ENCODE assay signal across 39 cellular contexts in genomic region chr15:98410328-98410727, GRCh38.
"Had no signal": no experiment of that assay in that cellular context is flagged by ENCODE, and none has a peak within 500 bp of the region (broad histone marks: within the 10 kb centered on the region; RNA-seq: fewer than 3 reads in every experiment).

No MANE protein-coding gene starts in this region.

- H3K27me3 Mint-ChIP-seq: activated naive CD4-positive, alpha-beta T cell treated with anti-CD3 and anti-CD28 coated beads, Interleukin-2, amount 10 ng/mL, durations not matched to agents 7 days and 5 days; activated naive CD8-positive, alpha-beta T cell treated with anti-CD3 and anti-CD28 coated beads, Interleukin-2, amount 10 ng/mL, durations not matched to agents 7 days and 5 days; activated naive CD8-positive, alpha-beta T cell treated with anti-CD3 and anti-CD28 coated beads, Interleukin-2, amount 50 U/mL, for 24 hours; central memory CD8-positive, alpha-beta T cell had no signal

- H3K36me3 Mint-ChIP-seq: activated naive CD4-positive, alpha-beta T cell treated with anti-CD3 and anti-CD28 coated beads, Interleukin-2, amount 10 ng/mL, durations not matched to agents 7 days and 5 days; activated naive CD4-positive, alpha-beta T cell treated with anti-CD3 and anti-CD28 coated beads, Interleukin-2, amount 50 U/mL, for 24 hours; activated naive CD4-positive, alpha-beta T cell treated with anti-CD3 and anti-CD28 coated beads, Interleukin-2, amount 50 U/mL, for 72 hours; activated naive CD8-positive, alpha-beta T cell; activated naive CD8-positive, alpha-beta T cell treated with anti-CD3 and anti-CD28 coated beads for 36 hours; activated naive CD8-positive, alpha-beta T cell treated with anti-CD3 and anti-CD28 coated beads, Interleukin-2, amount 10 ng/mL, durations not matched to agents 7 days and 5 days; brain had no signal

- H3K27me3 ChIP-seq: adrenal gland, ascending aorta, body of pancreas, brain microvascular endothelial cell, breast epithelium, cardiac muscle cell had no signal

- DNase-seq: activated effector memory CD4-positive, alpha-beta T cell treated with anti-CD3 and anti-CD28 coated beads, Interleukin-2, amount 50 U/mL, for 16 hours; activated effector memory CD4-positive, alpha-beta T cell treated with Interleukin-2 at 50 U/mL for 16 hours; activated gamma-delta T cell; activated gamma-delta T cell treated with Interleukin-2 at 50 U/mL for 16 hours; activated naive CD4-positive, alpha-beta T cell; activated naive CD4-positive, alpha-beta T cell treated with anti-CD3 and anti-CD28 coated beads for 36 hours; activated naive CD4-positive, alpha-beta T cell treated with anti-CD3 and anti-CD28 coated beads, Interleukin-2, amount 10 ng/mL, durations not matched to agents 7 days and 5 days; activated naive CD4-positive, alpha-beta T cell treated with anti-CD3 and anti-CD28 coated beads, Interleukin-2, amount 50 U/mL, for 16 hours; activated naive CD4-positive, alpha-beta T cell treated with Interleukin-2 at 50 U/mL for 16 hours; activated naive CD8-positive, alpha-beta T cell treated with anti-CD3 and anti-CD28 coated beads for 36 hours; activated naive CD8-positive, alpha-beta T cell treated with anti-CD3 and anti-CD28 coated beads, Interleukin-2, amount 10 ng/mL, durations not matched to agents 7 days and 5 days; activated naive CD8-positive, alpha-beta T cell treated with anti-CD3 and anti-CD28 coated beads, Interleukin-2, amount 50 U/mL, for 24 hours; activated T-cell treated with anti-CD3 and anti-CD28 coated beads, Interleukin-2, amount 50 U/mL, for 1 hour; activated T-cell treated with anti-CD3 and anti-CD28 coated beads, Interleukin-2, amount 50 U/mL, for 24 hours; activated T-cell treated with anti-CD3 and anti-CD28 coated beads, Interleukin-2, amount 50 U/mL, for 4 hours; activated T-cell treated with anti-CD3 and anti-CD28 coated beads, Interleukin-2, amount 50 U/mL, for 48 hours; activated T-cell treated with anti-CD3 and anti-CD28 coated beads, Interleukin-2, amount 50 U/mL, for 72 hours; adrenal gland; amniotic stem cell; amygdala; anterior cingulate cortex; aorta; body of pancreas; brain microvascular endothelial cell; caudate nucleus; central memory CD4-positive, alpha-beta T cell; cerebellar nuclear complex had no signal

- H3K27ac Mint-ChIP-seq: activated naive CD4-positive, alpha-beta T cell treated with anti-CD3 and anti-CD28 coated beads for 36 hours; activated naive CD4-positive, alpha-beta T cell treated with anti-CD3 and anti-CD28 coated beads, Interleukin-2, amount 10 ng/mL, durations not matched to agents 7 days and 5 days; activated naive CD4-positive, alpha-beta T cell treated with anti-CD3 and anti-CD28 coated beads, Interleukin-2, amount 50 U/mL, for 24 hours; activated naive CD4-positive, alpha-beta T cell treated with anti-CD3 and anti-CD28 coated beads, Interleukin-2, amount 50 U/mL, for 72 hours; activated naive CD8-positive, alpha-beta T cell; activated naive CD8-positive, alpha-beta T cell treated with anti-CD3 and anti-CD28 coated beads for 36 hours; activated naive CD8-positive, alpha-beta T cell treated with anti-CD3 and anti-CD28 coated beads, Interleukin-2, amount 10 ng/mL, durations not matched to agents 7 days and 5 days; activated naive CD8-positive, alpha-beta T cell treated with anti-CD3 and anti-CD28 coated beads, Interleukin-2, amount 50 U/mL, for 24 hours; activated T-cell treated with anti-CD3 and anti-CD28 coated beads, Interleukin-2, amount 50 U/mL, for 24 hours; activated T-cell treated with anti-CD3 and anti-CD28 coated beads, Interleukin-2, amount 50 U/mL, for 72 hours; activated T-helper 1 cell treated with anti-CD3 and anti-CD28 coated beads, Interleukin-12 subunit alpha, Interleukin-12 subunit beta, Interleukin-2, Interleukin-4 antibody, amounts not matched to agents 30 ng/mL and 10 ng/mL and 1 ng/mL, durations not matched to agents 14 hours and 24 hours and 36 hours; activated T-helper 17 cell treated with anti-CD3 and anti-CD28 coated beads, Interleukin-2, amount 50 U/mL, for 72 hours; activated T-helper 2 cell treated with anti-CD3 and anti-CD28 coated beads, Interferon-gamma antibody, Interleukin-2, Interleukin-4, amounts not matched to agents 10 μg/mL and 5 μg/mL and 100 μg/mL, durations not matched to agents 14 hours and 24 hours and 36 hours; brain had no signal

- H3K4me1 Mint-ChIP-seq: activated naive CD4-positive, alpha-beta T cell treated with anti-CD3 and anti-CD28 coated beads, Interleukin-2, amount 10 ng/mL, durations not matched to agents 7 days and 5 days; activated naive CD4-positive, alpha-beta T cell treated with anti-CD3 and anti-CD28 coated beads, Interleukin-2, amount 50 U/mL, for 24 hours; activated naive CD8-positive, alpha-beta T cell treated with anti-CD3 and anti-CD28 coated beads for 36 hours; activated naive CD8-positive, alpha-beta T cell treated with anti-CD3 and anti-CD28 coated beads, Interleukin-2, amount 10 ng/mL, durations not matched to agents 7 days and 5 days; activated naive CD8-positive, alpha-beta T cell treated with anti-CD3 and anti-CD28 coated beads, Interleukin-2, amount 50 U/mL, for 24 hours; activated T-helper 17 cell treated with anti-CD3 and anti-CD28 coated beads, Interleukin-2, amount 50 U/mL, for 72 hours; brain; central memory CD8-positive, alpha-beta T cell had no signal

- ATAC-seq: activated naive CD4-positive, alpha-beta T cell treated with anti-CD3 and anti-CD28 coated beads, Interleukin-2, amount 50 U/mL, for 72 hours; activated naive CD8-positive, alpha-beta T cell treated with anti-CD3 and anti-CD28 coated beads, Interleukin-2, amount 50 U/mL, for 24 hours; activated T-cell treated with anti-CD3 and anti-CD28 coated beads, Interleukin-2, amount 50 U/mL, for 4 hours; activated T-cell treated with anti-CD3 and anti-CD28 coated beads, Interleukin-2, amount 50 U/mL, for 72 hours; activated T-helper 17 cell treated with anti-CD3 and anti-CD28 coated beads, Interleukin-2, amount 50 U/mL, for 72 hours; body of pancreas had no signal

- H3K4me3 Mint-ChIP-seq: activated naive CD4-positive, alpha-beta T cell treated with anti-CD3 and anti-CD28 coated beads for 36 hours; activated naive CD4-positive, alpha-beta T cell treated with anti-CD3 and anti-CD28 coated beads, Interleukin-2, amount 10 ng/mL, durations not matched to agents 7 days and 5 days; activated naive CD4-positive, alpha-beta T cell treated with anti-CD3 and anti-CD28 coated beads, Interleukin-2, amount 50 U/mL, for 24 hours; activated naive CD8-positive, alpha-beta T cell; activated naive CD8-positive, alpha-beta T cell treated with anti-CD3 and anti-CD28 coated beads for 36 hours; activated naive CD8-positive, alpha-beta T cell treated with anti-CD3 and anti-CD28 coated beads, Interleukin-2, amount 10 ng/mL, durations not matched to agents 7 days and 5 days; activated naive CD8-positive, alpha-beta T cell treated with anti-CD3 and anti-CD28 coated beads, Interleukin-2, amount 50 U/mL, for 24 hours; activated T-cell treated with anti-CD3 and anti-CD28 coated beads, Interleukin-2, amount 50 U/mL, for 24 hours; activated T-cell treated with anti-CD3 and anti-CD28 coated beads, Interleukin-2, amount 50 U/mL, for 4 hours; activated T-cell treated with anti-CD3 and anti-CD28 coated beads, Interleukin-2, amount 50 U/mL, for 72 hours; activated T-helper 1 cell treated with anti-CD3 and anti-CD28 coated beads, Interleukin-12 subunit alpha, Interleukin-12 subunit beta, Interleukin-2, Interleukin-4 antibody, amounts not matched to agents 30 ng/mL and 10 ng/mL and 1 ng/mL, durations not matched to agents 14 hours and 24 hours and 36 hours; activated T-helper 17 cell treated with anti-CD3 and anti-CD28 coated beads, Interleukin-2, amount 50 U/mL, for 72 hours; brain; central memory CD8-positive, alpha-beta T cell had no signal

- H3K36me3 ChIP-seq: adrenal gland, ascending aorta, brain microvascular endothelial cell, breast epithelium, cardiac muscle cell had no signal

- H3K9me3 Mint-ChIP-seq: activated naive CD4-positive, alpha-beta T cell treated with anti-CD3 and anti-CD28 coated beads, Interleukin-2, amount 10 ng/mL, durations not matched to agents 7 days and 5 days; activated naive CD4-positive, alpha-beta T cell treated with anti-CD3 and anti-CD28 coated beads, Interleukin-2, amount 50 U/mL, for 24 hours; activated naive CD4-positive, alpha-beta T cell treated with anti-CD3 and anti-CD28 coated beads, Interleukin-2, amount 50 U/mL, for 72 hours; activated naive CD8-positive, alpha-beta T cell treated with anti-CD3 and anti-CD28 coated beads for 36 hours; activated naive CD8-positive, alpha-beta T cell treated with anti-CD3 and anti-CD28 coated beads, Interleukin-2, amount 50 U/mL, for 24 hours; activated T-cell treated with anti-CD3 and anti-CD28 coated beads, Interleukin-2, amount 50 U/mL, for 4 hours; activated T-helper 1 cell treated with anti-CD3 and anti-CD28 coated beads, Interleukin-12 subunit alpha, Interleukin-12 subunit beta, Interleukin-2, Interleukin-4 antibody, amounts not matched to agents 30 ng/mL and 10 ng/mL and 1 ng/mL, durations not matched to agents 14 hours and 24 hours and 36 hours; activated T-helper 17 cell treated with anti-CD3 and anti-CD28 coated beads, Interleukin-2, amount 50 U/mL, for 72 hours; activated T-helper 2 cell treated with anti-CD3 and anti-CD28 coated beads, Interferon-gamma antibody, Interleukin-2, Interleukin-4, amounts not matched to agents 10 μg/mL and 5 μg/mL and 100 μg/mL, durations not matched to agents 14 hours and 24 hours and 36 hours had no signal

- FAIRE-seq: astrocyte had no signal

- H3K4me3 ChIP-seq: adrenal gland, ascending aorta, body of pancreas, breast epithelium, cardiac muscle cell had no signal

- H3K9me3 ChIP-seq: adrenal gland, ascending aorta, body of pancreas had no signal

- H3K27ac ChIP-seq: adrenal gland, ascending aorta, body of pancreas, brain microvascular endothelial cell, breast epithelium, cardiac muscle cell had no signal

- H3K4me1 ChIP-seq: adrenal gland, ascending aorta, body of pancreas, breast epithelium had no signal
